Comparison of ENCODE assay signal across 13 cellular contexts in the genomic region with DNA sequence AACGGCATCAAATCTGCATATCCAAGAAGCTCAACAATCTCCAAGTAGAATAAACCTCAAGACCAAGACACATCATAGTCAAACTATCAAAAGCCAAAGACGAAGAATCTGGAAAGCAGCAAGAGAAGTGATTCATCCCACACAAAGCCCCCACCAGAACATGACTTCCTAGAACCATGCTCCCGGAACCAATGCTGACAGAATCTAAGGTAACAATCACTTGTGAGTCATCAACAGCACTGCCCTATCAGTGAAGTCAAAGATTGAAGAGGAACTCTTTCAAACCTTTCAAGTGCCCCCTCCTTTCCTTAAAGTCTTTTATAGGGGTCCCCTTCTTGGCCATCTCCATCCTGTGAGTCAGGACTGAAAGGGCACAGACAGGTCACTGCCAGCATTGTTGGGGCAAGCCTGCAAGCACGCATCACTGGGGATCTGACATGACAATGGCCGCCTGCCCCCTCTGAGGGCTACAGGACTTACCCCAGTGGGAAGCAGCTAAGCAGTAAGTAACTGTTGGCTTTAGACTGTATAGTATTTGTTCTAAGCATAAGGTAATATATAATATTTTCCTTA. TPM values are rescaled to one million over a fixed set of nuclear protein-coding genes. Genes with fewer than 3 reads are reported as not detected.
A peak's percentile ranks its signal among the peaks of the same experiment; 100 is the strongest.
DNase-seq lines count a peak whose midpoint lies in the region; ATAC-seq and TF ChIP-seq lines count a peak whose summit lies in the region.
"Had no signal": no experiment of that assay in that cellular context is flagged by ENCODE, and none has a peak within 500 bp of the region (broad histone marks: within the 10 kb centered on the region; RNA-seq: fewer than 3 reads in every experiment).

Gene CCDC70, plus strand, starts transcription at position 242 of the 573 bp plus-strand sequence. CDS start 3,443 bp downstream, outside the sequence.

- intact Hi-C loops in HCT116 (cut with micrococcal nuclease): no loop called here
- intact Hi-C loops in activated CD8-positive, alpha-beta T cell treated with anti-CD3 and anti-CD28 coated beads for 36 hours (cut with micrococcal nuclease): no loop called here
- intact Hi-C loops in PC-9 (cut with micrococcal nuclease; ENCODE audit: unreplicated experiment): no loop called here

- H3K79me2 ChIP-seq in HCT116 (ENCODE audit: insufficient read depth, low read length) (no peaks in the 10 kb centered on the region), PC-9 (ENCODE audit: low read depth) (no peaks in the 10 kb centered on the region)

- H3K9ac ChIP-seq in BLaER1 treated with 17β-estradiol and CSF1 and Interleukin-3, amounts not matched to agents 10 nM and 100 nM: no peak within 1 kb of the TSS
- H3K9ac ChIP-seq in HCT116 (ENCODE audit: low read length): no peak within 1 kb of the TSS

- POLR2A ChIA-PET in HCT116 (lab: Charles Lee) (no interaction called here), PC-9 (lab: Charles Lee; ENCODE audit: unreplicated experiment) (no interaction called here)
- POLR2A ChIA-PET in activated CD8-positive, alpha-beta T cell treated with anti-CD3 and anti-CD28 coated beads for 36 hours (lab: Charles Lee): interaction anchor here (0.7 kb wide), 1 partner anchor 29 kb away, joined by 3 read pairs; no protein-coding TSS in a partner anchor

- H3K9me3 Mint-ChIP-seq in activated CD8-positive, alpha-beta T cell treated with anti-CD3 and anti-CD28 coated beads for 36 hours: no peaks in the 10 kb centered on the region

- H3K36me3 Mint-ChIP-seq in activated CD8-positive, alpha-beta T cell treated with anti-CD3 and anti-CD28 coated beads for 36 hours (ENCODE audit: low read depth): no peaks in the 10 kb centered on the region

- DNase-seq in HCT116 (ENCODE audit: low read depth, low spot score): no peak
- DNase-seq in activated CD8-positive, alpha-beta T cell treated with anti-CD3 and anti-CD28 coated beads for 36 hours: peak; percentile 70
- peak; percentile 31 for DNase-seq in fibroblast of pulmonary artery (ENCODE audit: low read depth)
- DNase-seq in AG08395 (ENCODE audit: low spot score): no peak
- DNase-seq in stimulated activated naive CD4-positive, alpha-beta T cell (lab: John Stamatoyannopoulos, UW): no peak
- no peak for DNase-seq in PC-9
- no peak for DNase-seq in cerebellar cortex (ENCODE audit: low spot score)
- DNase-seq: activated CD4-positive, alpha-beta T cell treated with anti-CD3 and anti-CD28 coated beads for 1 hour; body of pancreas; SJCRH30 had no signal

- peaks cover 0 to 12% (median 0%) of the 10 kb centered on the region in 11 experiments; a peak in 4 of 22 replicates for H3K9me3 ChIP-seq in BLaER1 treated with 17β-estradiol and CSF1 and Interleukin-3, amounts not matched to agents 10 nM and 100 nM (replicated peaks in 1 of 11)
- H3K9me3 ChIP-seq in HCT116 (ENCODE audit: control insufficient read depth in 1 of 2, insufficient read depth in 1 of 2, low read depth in 1 of 2, low read length in 2 of 2): no peaks in the 10 kb centered on the region
- no peaks in the 10 kb centered on the region for H3K9me3 ChIP-seq in PC-9 (ENCODE audit: insufficient read depth, low read depth)
- H3K9me3 ChIP-seq: body of pancreas, SJCRH30 had no signal

- H3K9me2 ChIP-seq in HCT116 (ENCODE audit: insufficient read depth) (no peaks in the 10 kb centered on the region), PC-9 (ENCODE audit: insufficient read depth) (no peaks in the 10 kb centered on the region)

- H3K27ac Mint-ChIP-seq in activated CD8-positive, alpha-beta T cell treated with anti-CD3 and anti-CD28 coated beads for 36 hours: peak within 1 kb of the TSS; percentile 46

- peaks cover 7% of the 10 kb centered on the region for H3K27me3 Mint-ChIP-seq in activated CD8-positive, alpha-beta T cell treated with anti-CD3 and anti-CD28 coated beads for 36 hours

- peak within 1 kb of the TSS in 7 of 11 experiments; percentile 1 to 56 (median 47); a peak in 10 of 22 replicates for H3K4me2 ChIP-seq in BLaER1 treated with 17β-estradiol and CSF1 and Interleukin-3, amounts not matched to agents 10 nM and 100 nM
- H3K4me2 ChIP-seq in HCT116 (ENCODE audit: low read length) (no peak within 1 kb of the TSS), PC-9 (no peak within 1 kb of the TSS)

- TF ChIP-seq CTCF in HCT116 (IDR thresholded peaks at IDR 0.05 in 2 of 3, conservative IDR thresholded peaks at IDR 0.05 in 1 of 3; ENCODE audit: borderline replicate concordance in 1 of 3, insufficient read depth in 1 of 3, low read depth in 2 of 3, low read length in 2 of 3) (no peak), fibroblast of pulmonary artery (IDR thresholded peaks at IDR 0.05; ENCODE audit: low read length, missing control alignments) (no peak), PC-9 (conservative IDR thresholded peaks at IDR 0.05) (no peak)
- no peak for TF ChIP-seq CTCF in activated CD8-positive, alpha-beta T cell treated with anti-CD3 and anti-CD28 coated beads for 36 hours (IDR thresholded peaks at IDR 0.05)

- H3K4me1 ChIP-seq in BLaER1 treated with 17β-estradiol and CSF1 and Interleukin-3, amounts not matched to agents 10 nM and 100 nM: peaks cover 0 to 32% (median 19%) of the 10 kb centered on the region in 10 experiments; a peak in 14 of 20 replicates
- peaks cover 0 to 7% of the 10 kb centered on the region in 2 experiments; a peak in 2 of 4 replicates for H3K4me1 ChIP-seq in HCT116 (ENCODE audit: control insufficient read depth in 1 of 2, insufficient read depth in 2 of 2, low read length in 2 of 2)
- peaks cover 16% of the 10 kb centered on the region for H3K4me1 ChIP-seq in PC-9 (replicated peaks; ENCODE audit: insufficient read depth)
- H3K4me1 ChIP-seq: SJCRH30 had no signal

- no peaks in the 10 kb centered on the region for H3K36me3 ChIP-seq in BLaER1 treated with 17β-estradiol and CSF1 and Interleukin-3, amounts not matched to agents 10 nM and 100 nM
- H3K36me3 ChIP-seq in HCT116 (ENCODE audit: control insufficient read depth in 1 of 2, insufficient read depth in 2 of 2, low read length in 2 of 2): no peaks in the 10 kb centered on the region
- H3K36me3 ChIP-seq in PC-9 (ENCODE audit: low read depth): 0 out of 2 replicates have a peak, but pooled peaks cover 2% of the 10 kb centered on the region
- H3K36me3 ChIP-seq: SJCRH30 had no signal

- no peaks in the 10 kb centered on the region for H3K27me3 ChIP-seq in BLaER1 treated with 17β-estradiol and CSF1 and Interleukin-3, amounts not matched to agents 10 nM and 100 nM
- H3K27me3 ChIP-seq in HCT116 (ENCODE audit: insufficient read depth, low read length) (no peaks in the 10 kb centered on the region), PC-9 (ENCODE audit: insufficient read depth, low read depth) (peaks cover 16% of the 10 kb centered on the region)
- H3K27me3 ChIP-seq: body of pancreas, SJCRH30 had no signal

- no peak for ATAC-seq in HCT116
- ATAC-seq in activated CD8-positive, alpha-beta T cell treated with anti-CD3 and anti-CD28 coated beads for 36 hours: peak; percentile 94
- ATAC-seq: body of pancreas had no signal

- peaks cover 4% of the 10 kb centered on the region; the same call in 1 of the 2 replicates for H3F3A ChIP-seq in PC-9 (ENCODE audit: insufficient read depth, low read depth)

- no peak for TF ChIP-seq RAD21 in HCT116 (IDR thresholded peaks at IDR 0.05; ENCODE audit: low read depth)

- CTCF ChIA-PET in HCT116 (lab: Charles Lee) (no interaction called here), PC-9 (lab: Charles Lee) (no interaction called here)
- CTCF ChIA-PET in activated CD8-positive, alpha-beta T cell treated with anti-CD3 and anti-CD28 coated beads for 36 hours (lab: Charles Lee): interaction anchor here (1.1 to 4.8 kb wide), 5 partner anchors 9 to 47 kb away, joined by 3 to 26 read pairs (median 7); no protein-coding TSS in a partner anchor

- no peak for TF ChIP-seq POLR2A in HCT116 (IDR thresholded peaks at IDR 0.05; ENCODE audit: borderline replicate concordance, extremely low read depth, insufficient read depth, insufficient read length)

- H4K20me1 ChIP-seq in BLaER1 treated with 17β-estradiol and CSF1 and Interleukin-3, amounts not matched to agents 10 nM and 100 nM: no peaks in the 10 kb centered on the region
- H4K20me1 ChIP-seq in HCT116 (ENCODE audit: insufficient read depth): no peaks in the 10 kb centered on the region
- no peaks in the 10 kb centered on the region for H4K20me1 ChIP-seq in PC-9 (ENCODE audit: insufficient read depth)

- peak within 1 kb of the TSS; percentile 23 for H3K4me3 Mint-ChIP-seq in activated CD8-positive, alpha-beta T cell treated with anti-CD3 and anti-CD28 coated beads for 36 hours

- no peak within 1 kb of the TSS for H3K27ac ChIP-seq in BLaER1 treated with 17β-estradiol and CSF1 and Interleukin-3, amounts not matched to agents 10 nM and 100 nM
- H3K27ac ChIP-seq in HCT116 (ENCODE audit: low read depth, low read length) (no peak within 1 kb of the TSS), PC-9 (no peak within 1 kb of the TSS)
- H3K27ac ChIP-seq: body of pancreas, SJCRH30 had no signal

- H2AFZ ChIP-seq in HCT116 (ENCODE audit: low read depth, low read length, poor library complexity, severe bottlenecking) (no peak within 1 kb of the TSS), PC-9 (no peak within 1 kb of the TSS)

- H3K4me1 Mint-ChIP-seq in activated CD8-positive, alpha-beta T cell treated with anti-CD3 and anti-CD28 coated beads for 36 hours (ENCODE audit: low read depth): peaks cover 22% of the 10 kb centered on the region

- RAD21 ChIA-PET in HCT116 (lab: Charles Lee; ENCODE audit: low non-redundant PET in 1 of 2, low total read pairs in 2 of 2, uncharacterized antibody in 2 of 2, unreplicated experiment in 2 of 2): no interaction called here

- no TSS peak for BruUV-seq in HCT116 (replicated peaks; lab: Mats Ljungman, UMichigan)
- BruUV-seq in PC-9 (replicated peaks; lab: Mats Ljungman, UMichigan): no TSS peak

- no peak within 1 kb of the TSS for H3K4me3 ChIP-seq in BLaER1 treated with 17β-estradiol and CSF1 and Interleukin-3, amounts not matched to agents 10 nM and 100 nM
- H3K4me3 ChIP-seq in HCT116 (replicated peaks in 1 of 2; ENCODE audit: low read depth in 1 of 2, low read length in 2 of 2) (no peak within 1 kb of the TSS), fibroblast of pulmonary artery (replicated peaks; ENCODE audit: low read depth, low read length) (no peak within 1 kb of the TSS), PC-9 (no peak within 1 kb of the TSS)
- H3K4me3 ChIP-seq: body of pancreas, SJCRH30 had no signal

TF ChIP-seq in HCT116, 20 proteins besides CTCF, POLR2A, EP300 and RAD21:
- TF ChIP-seq EZH2 (IDR thresholded peaks at IDR 0.05) (no peak), EZH2phosphoT487 (IDR thresholded peaks at IDR 0.05; ENCODE audit: borderline replicate concordance) (no peak), FOSL1 (IDR thresholded peaks at IDR 0.05; ENCODE audit: low read depth) (peak; percentile 14; the same call in 1 of the 2 replicates), SP1 (IDR thresholded peaks at IDR 0.05; ENCODE audit: low read depth) (no peak), MAX (IDR thresholded peaks at IDR 0.05) (no peak), POLR2AphosphoS5 (IDR thresholded peaks at IDR 0.05; ENCODE audit: low read depth, low read length) (no peak)

RNA-seq across cellular contexts. Expression of gene CCDC70, which starts in this region (rescaled TPM):
- total RNA-seq in HCT116 (2021; ENCODE audit: unreplicated experiment) (not detected), PC-9 (2021) (not detected in 2 replicates)
- polyA plus RNA-seq in HCT116 (2012): 0.05 TPM in 1 of 2 replicates, not detected in the other
- total RNA-seq in activated CD8-positive, alpha-beta T cell treated with anti-CD3 and anti-CD28 coated beads for 36 hours: under 1 TPM; 0.45 to 0.72 TPM
- total RNA-seq: body of pancreas, SJCRH30, skeletal muscle tissue had no signal
- polyA plus RNA-seq: esophagus had no signal

Comparison
In these comparisons a context has a peak if more than half of its experiments do, and no peak if none do; other contexts are left out.
1. Peak in DNase-seq and ATAC-seq in activated CD8-positive, alpha-beta T cell treated with anti-CD3 and anti-CD28 coated beads for 36 hours; RNA of the gene not detected or under 1 TPM.
2. H3K4me2 ChIP-seq: peak in BLaER1 treated with 17β-estradiol and CSF1 and Interleukin-3, amounts not matched to agents 10 nM and 100 nM (7 of 11); none in HCT116 (single experiment) and PC-9 (single experiment).